In the genomic region with DNA sequence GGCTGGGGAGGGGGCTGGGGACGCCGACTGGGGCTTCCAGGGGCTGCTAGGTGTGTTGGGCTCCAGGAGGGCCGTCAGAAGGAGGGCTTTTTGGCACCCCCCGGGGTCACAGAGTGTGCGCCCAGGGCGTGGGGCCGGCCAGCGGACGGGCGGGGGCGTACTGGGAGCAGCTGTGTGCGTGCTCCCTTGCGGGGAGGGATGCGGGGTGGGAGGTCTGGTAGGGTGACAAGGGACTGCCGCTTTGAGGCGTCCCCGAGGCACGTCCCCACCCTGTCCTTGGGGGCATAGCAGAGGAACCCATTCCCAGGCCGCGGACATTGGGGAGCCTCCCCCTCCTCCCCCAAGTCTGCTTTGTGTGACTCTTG, we compare ENCODE assay signal across 8 cellular contexts. TPM values are rescaled to one million over a fixed set of nuclear protein-coding genes. Genes with fewer than 3 reads are reported as not detected.
DNase-seq lines count a peak whose midpoint lies in the region; ATAC-seq and TF ChIP-seq lines count a peak whose summit lies in the region.

No MANE protein-coding gene starts in this region.

- peaks cover 19% of the 10 kb centered on the region for H3K4me1 Mint-ChIP-seq in CD4-positive, alpha-beta T cell (ENCODE audit: low read depth)

- peak in 1 of 10 experiments; percentile 22 for DNase-seq in CD4-positive, alpha-beta T cell
- DNase-seq in HuH-7 (ENCODE audit: low spot score) = peak; percentile 38
- DNase-seq in epithelial cell of esophagus (ENCODE audit: low read depth) = no peak
- no peak for DNase-seq in trophoblast cell
- no peak for DNase-seq in medulla oblongata (ENCODE audit: extremely low spot score)
- DNase-seq in foreskin keratinocyte = no peak

- peak overlapping the region; percentile 82 for H3K4me3 Mint-ChIP-seq in CD4-positive, alpha-beta T cell

- peaks cover 5% of the 10 kb centered on the region for H3K36me3 Mint-ChIP-seq in CD4-positive, alpha-beta T cell (ENCODE audit: low read depth)

- no peak overlapping the region for H2BK120ac ChIP-seq in trophoblast cell (ENCODE audit: insufficient read depth, low read length, poor library complexity)

- CTCF ChIA-PET in CD4-positive, alpha-beta T cell (lab: Charles Lee) = no interaction called here

- peaks cover 6% of the 10 kb centered on the region for H3K79me2 ChIP-seq in trophoblast cell (ENCODE audit: control insufficient read depth, insufficient read depth, low read length, poor library complexity)

- H3K4me3 ChIP-seq in epithelial cell of esophagus (ENCODE audit: low read length) (peak overlapping the region; percentile 28), trophoblast cell (ENCODE audit: low read depth, low read length) (peak overlapping the region; percentile 72)

- no peak overlapping the region for H4K12ac ChIP-seq in trophoblast cell (ENCODE audit: low read depth, low read length)

- H2BK12ac ChIP-seq in trophoblast cell (ENCODE audit: low read length) = no peak overlapping the region

- H4K91ac ChIP-seq in trophoblast cell (ENCODE audit: low read depth, low read length) = peak overlapping the region; percentile 27

- intact Hi-C loops in CD4-positive, alpha-beta T cell (cut with DNase I, micrococcal nuclease) = loop anchor here in 1 of 2 experiments (2.0 to 10.0 kb wide), 6 partner anchors 18 to 1812 kb away; a partner anchor contains a TSS

- H3K9me3 Mint-ChIP-seq in CD4-positive, alpha-beta T cell = no peaks in the 10 kb centered on the region

- H3K27me3 Mint-ChIP-seq in CD4-positive, alpha-beta T cell = peaks cover 35% of the 10 kb centered on the region

- H3K4me2 ChIP-seq in trophoblast cell (ENCODE audit: low read length) = peak overlapping the region; percentile 84

- peak overlapping the region; percentile 4 for H3K4ac ChIP-seq in trophoblast cell (ENCODE audit: low read depth, low read length)

- peaks cover 31% of the 10 kb centered on the region for H3K79me1 ChIP-seq in trophoblast cell (ENCODE audit: low read length)

- no peak overlapping the region for H2BK5ac ChIP-seq in trophoblast cell (ENCODE audit: low read depth, low read length, poor library complexity)

- WGBS in trophoblast cell (ENCODE audit: extremely low coverage, insufficient coverage, insufficient read length) = no CpG with 5 or more reads among the region's 20 CpGs

- H3K9ac ChIP-seq in trophoblast cell (ENCODE audit: low read length) = no peak overlapping the region

- H3K18ac ChIP-seq in trophoblast cell (ENCODE audit: low read length) = peak overlapping the region; percentile 12

- no peak overlapping the region for H2AFZ ChIP-seq in trophoblast cell (ENCODE audit: insufficient read depth, low read length, poor library complexity)

- no peak overlapping the region for H3K27ac ChIP-seq in CD4-positive, alpha-beta T cell (ENCODE audit: low read depth, low read length)
- H3K27ac ChIP-seq in trophoblast cell (ENCODE audit: low read depth, low read length) = peak overlapping the region; percentile 15
- H3K27ac ChIP-seq in foreskin keratinocyte = no peak overlapping the region

- H3K4me1 ChIP-seq in trophoblast cell (ENCODE audit: control insufficient read depth in 1 of 2, insufficient read depth in 2 of 2, low read length in 2 of 2) (peaks cover 43 to 61% of the 10 kb centered on the region in 2 experiments), foreskin keratinocyte (peaks cover 15% of the 10 kb centered on the region)

- no peak for ATAC-seq in CD4-positive, alpha-beta T cell (ENCODE audit: poor library complexity)
- no peak for ATAC-seq in HG03439 (IDR thresholded peaks at IDR 0.05; ENCODE audit: unreplicated experiment)
- ATAC-seq in GM19023 (IDR thresholded peaks at IDR 0.05; ENCODE audit: unreplicated experiment) = no peak
- ATAC-seq in foreskin keratinocyte = no peak

- no peak for TF ChIP-seq CTCF in CD4-positive, alpha-beta T cell (IDR thresholded peaks at IDR 0.05)
- TF ChIP-seq CTCF in epithelial cell of esophagus (IDR thresholded peaks at IDR 0.05; ENCODE audit: insufficient read depth, low read depth, low read length, missing control alignments) = no peak
- no peak for TF ChIP-seq CTCF in foreskin keratinocyte (conservative IDR thresholded peaks at IDR 0.05)

- no peaks in the 10 kb centered on the region for H3K36me3 ChIP-seq in trophoblast cell (ENCODE audit: control insufficient read depth in 1 of 2, insufficient read depth in 2 of 2, low read length in 2 of 2)

- H3K23ac ChIP-seq in trophoblast cell (ENCODE audit: low read length) = no peak overlapping the region

- H4K8ac ChIP-seq in trophoblast cell (ENCODE audit: low read depth, low read length) = no peak overlapping the region

- peak overlapping the region; percentile 36 for H3K14ac ChIP-seq in trophoblast cell (ENCODE audit: low read length)

- H2AK5ac ChIP-seq in trophoblast cell (ENCODE audit: low read length) = no peak overlapping the region

- H3K27ac Mint-ChIP-seq in CD4-positive, alpha-beta T cell = no peak overlapping the region

- H3K9me3 ChIP-seq in CD4-positive, alpha-beta T cell (ENCODE audit: control insufficient read depth, low read length) = no peaks in the 10 kb centered on the region
- H3K9me3 ChIP-seq in trophoblast cell (ENCODE audit: insufficient read depth, low read depth, low read length) = peaks cover 3% of the 10 kb centered on the region

- H3K27me3 ChIP-seq in CD4-positive, alpha-beta T cell (ENCODE audit: control insufficient read depth, insufficient read depth, low read length) = peaks cover 25% of the 10 kb centered on the region
- H3K27me3 ChIP-seq in trophoblast cell (ENCODE audit: insufficient read depth, low read length) (peaks cover 16% of the 10 kb centered on the region), foreskin keratinocyte (peaks cover 57% of the 10 kb centered on the region)

- POLR2A ChIA-PET in CD4-positive, alpha-beta T cell (lab: Charles Lee) = interaction anchor here (2.4 kb wide), 1 partner anchor 20 kb away, joined by 13 read pairs; no protein-coding TSS in a partner anchor

RNA-seq across cellular contexts. Expression of a gene that starts 1.1 kb away (rescaled TPM):
- 1 to 10 TPM; 1.2 to 2.2 TPM for total RNA-seq in CD4-positive, alpha-beta T cell
- polyA plus RNA-seq in trophoblast cell (2013) = 119 and 130 TPM in 2 replicates
- total RNA-seq in foreskin keratinocyte = 0.07 TPM in 1 of 2 replicates, not detected in the other
- polyA plus RNA-seq in foreskin keratinocyte = 0.04 and 0.11 TPM in 2 replicates
